ENCODE assay signal across 8 cellular contexts in genomic region chr11:35237860-35238715, GRCh38.
DNase-seq lines count a peak whose midpoint lies in the region; ATAC-seq and TF ChIP-seq lines count a peak whose summit lies in the region.

No MANE protein-coding gene starts in this region.

- POLR2A ChIA-PET in activated CD8-positive, alpha-beta T cell treated with anti-CD3 and anti-CD28 coated beads for 36 hours (lab: Charles Lee), result interaction anchor here (0.6 to 1.6 kb wide), 7 partner anchors 9 to 538 kb away, joined by 3 to 5 read pairs (median 3); no protein-coding TSS in a partner anchor

- no peak for TF ChIP-seq POLR2A in prostate gland (IDR thresholded peaks at IDR 0.05)

- H3K9me3 ChIP-seq in prostate gland, result no peaks in the 10 kb centered on the region

- H3K27me3 ChIP-seq in prostate gland (replicated peaks; ENCODE audit: insufficient read depth), result no peaks in the 10 kb centered on the region

- no peaks in the 10 kb centered on the region for H3K4me1 ChIP-seq in prostate gland (replicated peaks)

- H3K4me3 Mint-ChIP-seq in activated CD8-positive, alpha-beta T cell treated with anti-CD3 and anti-CD28 coated beads for 36 hours, result no peak overlapping the region

- TF ChIP-seq CTCF in AG09309 (IDR thresholded peaks at IDR 0.05; ENCODE audit: control insufficient read depth, insufficient read depth, low read depth, low read length, missing control alignments), result peak; percentile 57
- peak; percentile 88 for TF ChIP-seq CTCF in activated CD8-positive, alpha-beta T cell treated with anti-CD3 and anti-CD28 coated beads for 36 hours (IDR thresholded peaks at IDR 0.05)
- peak; percentile 29 for TF ChIP-seq CTCF in foreskin fibroblast (IDR thresholded peaks at IDR 0.05; ENCODE audit: low read depth, low read length)
- TF ChIP-seq CTCF in prostate gland (IDR thresholded peaks at IDR 0.05), result peak in 3 of 4 experiments; percentile 36 to 45 (median 39)

- no peak overlapping the region for H3K27ac ChIP-seq in prostate gland

- H3K27ac Mint-ChIP-seq in activated CD8-positive, alpha-beta T cell treated with anti-CD3 and anti-CD28 coated beads for 36 hours, result no peak overlapping the region

- ATAC-seq in GM18502 (IDR thresholded peaks at IDR 0.05; ENCODE audit: poor library complexity, unreplicated experiment), result peak; percentile 62
- no peak for ATAC-seq in activated CD8-positive, alpha-beta T cell treated with anti-CD3 and anti-CD28 coated beads for 36 hours
- ATAC-seq in HG02610 (IDR thresholded peaks at IDR 0.05; ENCODE audit: unreplicated experiment), result no peak

- peaks cover 11% of the 10 kb centered on the region for H3K9me3 Mint-ChIP-seq in activated CD8-positive, alpha-beta T cell treated with anti-CD3 and anti-CD28 coated beads for 36 hours

- H3K4me1 Mint-ChIP-seq in activated CD8-positive, alpha-beta T cell treated with anti-CD3 and anti-CD28 coated beads for 36 hours (ENCODE audit: low read depth), result peaks cover 79% of the 10 kb centered on the region

- CTCF ChIA-PET in activated CD8-positive, alpha-beta T cell treated with anti-CD3 and anti-CD28 coated beads for 36 hours (lab: Charles Lee), result interaction anchor here (0.7 to 6.1 kb wide), 37 partner anchors 8 to 345 kb away, joined by 3 to 35 read pairs (median 4); no protein-coding TSS in a partner anchor

- no peaks in the 10 kb centered on the region for H3K27me3 Mint-ChIP-seq in activated CD8-positive, alpha-beta T cell treated with anti-CD3 and anti-CD28 coated beads for 36 hours

- H3K36me3 Mint-ChIP-seq in activated CD8-positive, alpha-beta T cell treated with anti-CD3 and anti-CD28 coated beads for 36 hours (ENCODE audit: low read depth), result peaks cover 10% of the 10 kb centered on the region

- intact Hi-C loops in activated CD8-positive, alpha-beta T cell treated with anti-CD3 and anti-CD28 coated beads for 36 hours (cut with micrococcal nuclease), result loop anchor here (5.0 kb wide), 2 partner anchors 61 to 96 kb away; no protein-coding TSS in a partner anchor
- intact Hi-C loops in prostate gland (cut with DNase I), result no loop called here

- no peak overlapping the region for H3K4me3 ChIP-seq in AG09309 (ENCODE audit: control insufficient read depth, low read depth, low read length)
- no peak overlapping the region for H3K4me3 ChIP-seq in foreskin fibroblast (ENCODE audit: low read depth in 1 of 2, low read length in 2 of 2)
- H3K4me3 ChIP-seq in prostate gland, result no peak overlapping the region

- no peaks in the 10 kb centered on the region for H3K36me3 ChIP-seq in prostate gland

- DNase-seq in AG09309 (ENCODE audit: low read depth), result no peak
- DNase-seq in NCI-H446 treated with DMSO at 0.1 percent for 48 hours (lab: John Stamatoyannopoulos, UW), result peak; percentile 39
- peak; percentile 70 for DNase-seq in activated CD8-positive, alpha-beta T cell treated with anti-CD3 and anti-CD28 coated beads for 36 hours
- DNase-seq in foreskin fibroblast, result peak in 1 of 2 donors; percentile 24
- no peak for DNase-seq in prostate gland (ENCODE audit: low spot score)
- DNase-seq in kidney glomerular epithelial cell (lab: John Stamatoyannopoulos, UW), result no peak

- WGBS in prostate gland, result 69% methylated on average over 15 of the region's 15 CpGs

Comparison
In these comparisons a context has a peak if more than half of its experiments do, and no peak if none do; other contexts are left out.
1. DNase-seq: peak in NCI-H446 treated with DMSO at 0.1 percent for 48 hours (single experiment) and activated CD8-positive, alpha-beta T cell treated with anti-CD3 and anti-CD28 coated beads for 36 hours (single experiment); none in AG09309 (single experiment), prostate gland (single experiment) and kidney glomerular epithelial cell (single experiment).
2. CTCF ChIP-seq: peak in every context shown above with its lines; median percentile 88 in activated CD8-positive, alpha-beta T cell treated with anti-CD3 and anti-CD28 coated beads for 36 hours; 57 in AG09309; 39 in prostate gland; 29 in foreskin fibroblast.